1 cellular context compared by ENCODE assay signal in genomic region chr19:49441960-49442350, GRCh38.
TF ChIP-seq lines count a peak whose summit lies in the region.

No MANE protein-coding gene starts in this region.

TF ChIP-seq in HEK293, 187 proteins besides CTCF, POLR2A, EP300 and RAD21 (continued from another document and continues in another):
- TF ChIP-seq ZNF76 (tag by site-specific recombination; IDR thresholded peaks at IDR 0.05; ENCODE audit: borderline replicate concordance, low read depth) = peak; percentile 20; the same call in 1 of the 2 replicates
- no peak for TF ChIP-seq GLI4 (tag by site-specific recombination; IDR thresholded peaks at IDR 0.05)
- no peak for TF ChIP-seq OVOL3 (tag by site-specific recombination; IDR thresholded peaks at IDR 0.05)
- no peak for TF ChIP-seq ZNF2 (tag by site-specific recombination; IDR thresholded peaks at IDR 0.05)
- peak; percentile 54; the same call in 1 of the 2 replicates for TF ChIP-seq ZNF311 (tag by site-specific recombination; IDR thresholded peaks at IDR 0.05; ENCODE audit: borderline replicate concordance)
- TF ChIP-seq ZSCAN30 (tag by site-specific recombination; IDR thresholded peaks at IDR 0.05) = no peak
- 0 out of 2 replicates have a peak, but pooled peaks have one; percentile 67 for TF ChIP-seq PRDM1 (tag by site-specific recombination; IDR thresholded peaks at IDR 0.05)
- TF ChIP-seq ZNF184 (tag by site-specific recombination; IDR thresholded peaks at IDR 0.05) = no peak
- no peak for TF ChIP-seq GFI1B (tag by site-specific recombination; IDR thresholded peaks at IDR 0.05)
- TF ChIP-seq SP7 (tag by site-specific recombination; IDR thresholded peaks at IDR 0.05) = no peak
- TF ChIP-seq PRDM4 (tag by site-specific recombination; IDR thresholded peaks at IDR 0.05) = no peak
- no peak for TF ChIP-seq ZNF48 (tag by site-specific recombination; IDR thresholded peaks at IDR 0.05)
- peak; percentile 28; the same call in 1 of the 2 replicates for TF ChIP-seq GLIS2 (tag by site-specific recombination; IDR thresholded peaks at IDR 0.05)
- no peak for TF ChIP-seq ZNF362 (tag by site-specific recombination; IDR thresholded peaks at IDR 0.05)
- TF ChIP-seq ZNF837 (tag by site-specific recombination; IDR thresholded peaks at IDR 0.05) = no peak
- TF ChIP-seq ZNF202 (tag by site-specific recombination; IDR thresholded peaks at IDR 0.05; ENCODE audit: borderline replicate concordance) = no peak
- TF ChIP-seq ZNF571 (tag by site-specific recombination; IDR thresholded peaks at IDR 0.05) = no peak
- TF ChIP-seq ZNF404 (tag by site-specific recombination; IDR thresholded peaks at IDR 0.05) = no peak
- TF ChIP-seq ZBTB49 (tag by site-specific recombination; IDR thresholded peaks at IDR 0.05; ENCODE audit: low read depth) = no peak
- TF ChIP-seq INSM2 (tag by site-specific recombination; IDR thresholded peaks at IDR 0.05) = no peak
- TF ChIP-seq ZNF394 (tag by site-specific recombination; IDR thresholded peaks at IDR 0.05; ENCODE audit: borderline replicate concordance) = no peak
- TF ChIP-seq YY2 (tag by site-specific recombination; IDR thresholded peaks at IDR 0.05) = no peak
- TF ChIP-seq ZNF26 (tag by site-specific recombination; IDR thresholded peaks at IDR 0.05) = no peak
- no peak for TF ChIP-seq ZNF510 (tag by site-specific recombination; IDR thresholded peaks at IDR 0.05; ENCODE audit: insufficient replicate concordance)
- TF ChIP-seq ZNF274 (IDR thresholded peaks at IDR 0.05; ENCODE audit: low read length) = no peak
- TF ChIP-seq ZNF274 (tag by site-specific recombination; IDR thresholded peaks at IDR 0.05; ENCODE audit: borderline replicate concordance) = no peak
- TF ChIP-seq ZNF248 (tag by site-specific recombination; IDR thresholded peaks at IDR 0.05) = no peak; the same call in 1 of the 2 replicates
- no peak for TF ChIP-seq ZNF23 (tag by site-specific recombination; IDR thresholded peaks at IDR 0.05; ENCODE audit: borderline replicate concordance)
- no peak for TF ChIP-seq ZNF747 (tag by site-specific recombination; IDR thresholded peaks at IDR 0.05)
- TF ChIP-seq ZNF777 (tag by site-specific recombination; IDR thresholded peaks at IDR 0.05; ENCODE audit: borderline replicate concordance) = no peak
- no peak for TF ChIP-seq ZNF148 (tag by site-specific recombination; IDR thresholded peaks at IDR 0.05; ENCODE audit: borderline replicate concordance)
- TF ChIP-seq TSHZ1 (tag by site-specific recombination; IDR thresholded peaks at IDR 0.05; ENCODE audit: borderline replicate concordance) = no peak
- TF ChIP-seq ZNF549 (tag by site-specific recombination; IDR thresholded peaks at IDR 0.05) = no peak
- no peak for TF ChIP-seq ZNF670 (tag by site-specific recombination; IDR thresholded peaks at IDR 0.05; ENCODE audit: low read depth)
- no peak for TF ChIP-seq ZFP37 (tag by site-specific recombination; IDR thresholded peaks at IDR 0.05)
- TF ChIP-seq ZNF280D (tag by site-specific recombination; IDR thresholded peaks at IDR 0.05) = no peak
- no peak for TF ChIP-seq ZNF658 (tag by site-specific recombination; IDR thresholded peaks at IDR 0.05)
- TF ChIP-seq ZNF354C (tag by site-specific recombination; IDR thresholded peaks at IDR 0.05; ENCODE audit: borderline replicate concordance, low read depth) = no peak
- TF ChIP-seq ZBTB21 (tag by site-specific recombination; IDR thresholded peaks at IDR 0.05) = no peak; the same call in 1 of the 2 replicates
- TF ChIP-seq ZNF10 (tag by site-specific recombination; IDR thresholded peaks at IDR 0.05) = no peak
- no peak for TF ChIP-seq MEIS1 (CRISPR knock-in tag; IDR thresholded peaks at IDR 0.05; ENCODE audit: borderline replicate concordance)
- no peak for TF ChIP-seq ZNF157 (tag by site-specific recombination; IDR thresholded peaks at IDR 0.05)
- TF ChIP-seq ZNF214 (tag by site-specific recombination; IDR thresholded peaks at IDR 0.05; ENCODE audit: borderline replicate concordance) = no peak
- TF ChIP-seq ZNF843 (tag by site-specific recombination; IDR thresholded peaks at IDR 0.05) = no peak
- no peak for TF ChIP-seq ZNF544 (tag by site-specific recombination; IDR thresholded peaks at IDR 0.05)
- no peak for TF ChIP-seq ZNF350 (tag by site-specific recombination; IDR thresholded peaks at IDR 0.05)
- no peak for TF ChIP-seq GLIS1 (tag by site-specific recombination; IDR thresholded peaks at IDR 0.05)
- no peak for TF ChIP-seq ZNF324 (tag by site-specific recombination; IDR thresholded peaks at IDR 0.05)
- TF ChIP-seq ZNF473 (tag by site-specific recombination; IDR thresholded peaks at IDR 0.05) = no peak
- TF ChIP-seq ZFP3 (tag by site-specific recombination; IDR thresholded peaks at IDR 0.05; ENCODE audit: low read depth) = no peak
- no peak for TF ChIP-seq ZNF776 (tag by site-specific recombination; IDR thresholded peaks at IDR 0.05; ENCODE audit: borderline replicate concordance)
- TF ChIP-seq ZNF146 (tag by site-specific recombination; IDR thresholded peaks at IDR 0.05) = no peak
